9 cellular contexts compared by ENCODE assay signal in genomic region chr2:74188018-74188601, GRCh38. TPM values are rescaled to one million over a fixed set of nuclear protein-coding genes. Genes with fewer than 3 reads are reported as not detected.
A peak's percentile ranks its signal among the peaks of the same experiment; 100 is the strongest.
DNase-seq lines count a peak whose midpoint lies in the region; ATAC-seq and TF ChIP-seq lines count a peak whose summit lies in the region.
"Had no signal": no experiment of that assay in that cellular context is flagged by ENCODE, and none has a peak within 500 bp of the region (broad histone marks: within the 10 kb centered on the region; RNA-seq: fewer than 3 reads in every experiment).

No MANE protein-coding gene starts in this region.

- H3K36me3 ChIP-seq in upper lobe of left lung = no peaks in the 10 kb centered on the region

- no peak overlapping the region for H3K4me3 ChIP-seq in upper lobe of left lung

- TF ChIP-seq POLR2A in upper lobe of left lung (IDR thresholded peaks at IDR 0.05) = no peak

- no peaks in the 10 kb centered on the region for H3K9me3 Mint-ChIP-seq in activated naive CD4-positive, alpha-beta T cell treated with anti-CD3 and anti-CD28 coated beads, Interleukin-2, amount 50 U/mL, for 24 hours
- peaks cover 2% of the 10 kb centered on the region for H3K9me3 Mint-ChIP-seq in activated naive CD4-positive, alpha-beta T cell treated with anti-CD3 and anti-CD28 coated beads, Interleukin-2, amount 10 ng/mL, durations not matched to agents 7 days and 5 days
- H3K9me3 Mint-ChIP-seq: stimulated activated naive CD8-positive, alpha-beta T cell treated with anti-CD3 and anti-CD28 coated beads, Interleukin-15, Interleukin-2, amounts not matched to agents 100 ng/mL and 50 ng/mL, for 24 hours had no signal

- 63 to 94% methylated on average over 4 to 6 of the region's 6 CpGs for WGBS in upper lobe of left lung, 2 donors

- H3K27me3 Mint-ChIP-seq in activated naive CD4-positive, alpha-beta T cell treated with anti-CD3 and anti-CD28 coated beads, Interleukin-2, amount 50 U/mL, for 24 hours = no peaks in the 10 kb centered on the region
- peaks cover 21% of the 10 kb centered on the region for H3K27me3 Mint-ChIP-seq in activated naive CD4-positive, alpha-beta T cell treated with anti-CD3 and anti-CD28 coated beads, Interleukin-2, amount 10 ng/mL, durations not matched to agents 7 days and 5 days

- no peaks in the 10 kb centered on the region for H3K9me3 ChIP-seq in upper lobe of left lung

- CTCF ChIA-PET in activated naive CD4-positive, alpha-beta T cell treated with anti-CD3 and anti-CD28 coated beads, Interleukin-2, amount 10 ng/mL, durations not matched to agents 7 days and 5 days (lab: Charles Lee) = interaction anchor here (1.3 kb wide), 1 partner anchor 9 kb away, joined by 6 read pairs; the partner anchor contains the start of gene MOB1A

- peak overlapping the region; percentile 10 for H3K27ac Mint-ChIP-seq in activated naive CD4-positive, alpha-beta T cell treated with anti-CD3 and anti-CD28 coated beads, Interleukin-2, amount 50 U/mL, for 24 hours
- no peak overlapping the region for H3K27ac Mint-ChIP-seq in activated naive CD4-positive, alpha-beta T cell treated with anti-CD3 and anti-CD28 coated beads, Interleukin-2, amount 10 ng/mL, durations not matched to agents 7 days and 5 days
- H3K27ac Mint-ChIP-seq: stimulated activated naive CD8-positive, alpha-beta T cell treated with anti-CD3 and anti-CD28 coated beads, Interleukin-15, Interleukin-2, amounts not matched to agents 100 ng/mL and 50 ng/mL, for 24 hours had no signal

- no peak for TF ChIP-seq EP300 in upper lobe of left lung (IDR thresholded peaks at IDR 0.05)

- no peak overlapping the region for H3K4me3 Mint-ChIP-seq in activated naive CD4-positive, alpha-beta T cell treated with anti-CD3 and anti-CD28 coated beads, Interleukin-2, amount 50 U/mL, for 24 hours
- H3K4me3 Mint-ChIP-seq in activated naive CD4-positive, alpha-beta T cell treated with anti-CD3 and anti-CD28 coated beads, Interleukin-2, amount 10 ng/mL, durations not matched to agents 7 days and 5 days = no peak overlapping the region
- H3K4me3 Mint-ChIP-seq: stimulated activated naive CD8-positive, alpha-beta T cell treated with anti-CD3 and anti-CD28 coated beads, Interleukin-15, Interleukin-2, amounts not matched to agents 100 ng/mL and 50 ng/mL, for 24 hours had no signal

- no peaks in the 10 kb centered on the region for H3K36me3 Mint-ChIP-seq in activated naive CD4-positive, alpha-beta T cell treated with anti-CD3 and anti-CD28 coated beads, Interleukin-2, amount 50 U/mL, for 24 hours
- no peaks in the 10 kb centered on the region for H3K36me3 Mint-ChIP-seq in activated naive CD4-positive, alpha-beta T cell treated with anti-CD3 and anti-CD28 coated beads, Interleukin-2, amount 10 ng/mL, durations not matched to agents 7 days and 5 days

- peaks cover 9% of the 10 kb centered on the region for H3K4me1 Mint-ChIP-seq in activated naive CD4-positive, alpha-beta T cell treated with anti-CD3 and anti-CD28 coated beads, Interleukin-2, amount 50 U/mL, for 24 hours
- peaks cover 15% of the 10 kb centered on the region for H3K4me1 Mint-ChIP-seq in activated naive CD4-positive, alpha-beta T cell treated with anti-CD3 and anti-CD28 coated beads, Interleukin-2, amount 10 ng/mL, durations not matched to agents 7 days and 5 days

- ATAC-seq in foreskin keratinocyte = peak; percentile 99
- peak; percentile 19 to 34 for ATAC-seq in upper lobe of left lung (ENCODE audit: low FRiP score in 2 of 2)
- no peak for ATAC-seq in omental fat pad (ENCODE audit: low FRiP score)
- no peak for ATAC-seq in HG03139 (IDR thresholded peaks at IDR 0.05; ENCODE audit: unreplicated experiment)

- H3K27ac ChIP-seq in foreskin keratinocyte (no peak overlapping the region), upper lobe of left lung (no peak overlapping the region)

- no peak for DNase-seq in activated naive CD4-positive, alpha-beta T cell treated with anti-CD3 and anti-CD28 coated beads, Interleukin-2, amount 10 ng/mL, durations not matched to agents 7 days and 5 days
- DNase-seq in RPMI7951 (ENCODE audit: low read depth) = peak; percentile 29
- DNase-seq in foreskin keratinocyte = peak; percentile 90 to 96
- DNase-seq in upper lobe of left lung = peak in 1 of 2 donors; percentile 50
- DNase-seq in GDM1 (lab: John Stamatoyannopoulos, UW) = no peak
- no peak for DNase-seq in omental fat pad (ENCODE audit: low spot score)

- H3K4me1 ChIP-seq in foreskin keratinocyte = peaks cover 16% of the 10 kb centered on the region
- no peaks in the 10 kb centered on the region for H3K4me1 ChIP-seq in upper lobe of left lung

- no peak for TF ChIP-seq CTCF in foreskin keratinocyte (conservative IDR thresholded peaks at IDR 0.05)
- TF ChIP-seq CTCF in upper lobe of left lung (IDR thresholded peaks at IDR 0.05) = no peak
- TF ChIP-seq CTCF in omental fat pad (IDR thresholded peaks at IDR 0.05) = no peak

- no peaks in the 10 kb centered on the region for H3K27me3 ChIP-seq in foreskin keratinocyte
- no peaks in the 10 kb centered on the region for H3K27me3 ChIP-seq in upper lobe of left lung

RNA-seq across cellular contexts. Expression of gene MOB1A, which starts 9.4 kb away (rescaled TPM):
- 174 and 192 TPM in 2 replicates for total RNA-seq in RPMI7951 (2014; rRNA removed; shearing (Covaris generic))
- total RNA-seq in foreskin keratinocyte (113 and 116 TPM in 2 replicates), upper lobe of left lung (100 to 1,000 TPM in 2 of 6 donors, 10 to 100 TPM in 4; 23.1 to 143 (median 94.5) TPM), omental fat pad (100 to 1,000 TPM in 1 of 4 donors, 10 to 100 TPM in 3; 84.9 to 109 (median 93.2) TPM)
- polyA plus RNA-seq in foreskin keratinocyte = 32.8 and 39.5 TPM in 2 replicates

RNA-seq across cellular contexts. Expression of gene MTHFD2, which starts 10.3 kb away (rescaled TPM):
- 92.6 and 113 TPM in 2 replicates for total RNA-seq in RPMI7951 (2014; rRNA removed; shearing (Covaris generic))
- total RNA-seq in foreskin keratinocyte = 121 and 154 TPM in 2 replicates
- 85.6 and 90.9 TPM in 2 replicates for polyA plus RNA-seq in foreskin keratinocyte
- total RNA-seq in upper lobe of left lung = 10 to 100 TPM in 5 of 6 donors, 1 to 10 TPM in 1; 8.4 to 68.1 (median 34.5) TPM
- total RNA-seq in omental fat pad = 100 to 1,000 TPM in 1 of 4 donors, 10 to 100 TPM in 3; 34.8 to 111 (median 46.5) TPM

RNA-seq across cellular contexts. Expression of gene BOLA3, which starts 40.4 kb away (rescaled TPM):
- total RNA-seq in RPMI7951 (2014; rRNA removed; shearing (Covaris generic)) = 195 and 214 TPM in 2 replicates
- total RNA-seq in foreskin keratinocyte = 106 and 107 TPM in 2 replicates
- 153 and 167 TPM in 2 replicates for polyA plus RNA-seq in foreskin keratinocyte
- total RNA-seq in upper lobe of left lung = 10 to 100 TPM; 19.2 to 37.7 (median 24.3) TPM
- 10 to 100 TPM; 27.6 to 54.3 (median 39.6) TPM for total RNA-seq in omental fat pad

Comparison
In these comparisons a context has a peak if more than half of its experiments do, and no peak if none do; other contexts are left out.
1. DNase-seq: peak in RPMI7951 (single experiment) and foreskin keratinocyte (2 of 2); none in activated naive CD4-positive, alpha-beta T cell treated with anti-CD3 and anti-CD28 coated beads, Interleukin-2, amount 10 ng/mL, durations not matched to agents 7 days and 5 days (single experiment), GDM1 (single experiment) and omental fat pad (single experiment).
2. ATAC-seq: peak in foreskin keratinocyte (single experiment) and upper lobe of left lung (2 of 2); none in omental fat pad (single experiment) and HG03139 (single experiment).